8 cellular contexts compared by ENCODE assay signal in the genomic region with DNA sequence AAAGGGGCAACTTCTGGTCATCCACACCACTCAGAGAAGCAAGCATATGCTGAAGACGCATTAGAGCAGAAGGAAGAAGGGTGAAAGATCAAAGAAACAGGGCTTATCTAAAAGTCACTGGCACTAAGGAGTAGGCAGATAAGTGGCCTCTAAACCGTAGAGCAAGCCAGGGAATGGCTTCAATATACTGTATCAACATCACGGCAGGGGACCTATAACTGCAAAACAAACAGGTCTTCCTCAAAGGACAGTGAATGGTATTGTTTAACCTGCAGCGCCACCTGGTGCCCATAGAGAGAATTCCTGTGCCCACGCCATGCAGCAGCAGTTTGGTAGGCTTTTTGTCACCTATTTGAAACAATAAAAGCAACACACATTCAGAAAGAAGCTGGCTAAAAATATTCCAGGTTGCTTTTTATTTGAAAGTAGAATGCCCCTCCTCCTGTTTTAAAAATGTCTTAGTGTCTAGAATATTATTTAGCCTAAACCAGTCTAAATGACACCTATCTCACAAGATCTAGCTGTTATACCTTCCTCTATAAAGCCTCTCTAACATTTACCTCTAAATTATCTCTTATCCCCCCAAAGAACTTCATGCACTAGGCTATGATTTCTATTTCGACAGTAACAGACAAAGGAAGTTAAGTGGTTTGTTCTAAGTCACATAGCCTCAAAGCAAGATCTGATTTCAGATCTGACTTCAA. TPM values are rescaled to one million over a fixed set of nuclear protein-coding genes. Genes with fewer than 3 reads are reported as not detected.
DNase-seq lines count a peak whose midpoint lies in the region; ATAC-seq and TF ChIP-seq lines count a peak whose summit lies in the region.

No MANE protein-coding gene starts in this region.

- ATAC-seq in GM21381 (IDR thresholded peaks at IDR 0.05; ENCODE audit: unreplicated experiment): peak; percentile 93

- H4K20me1 ChIP-seq in fibroblast of lung (ENCODE audit: control insufficient read depth, extremely low read depth, insufficient read depth, low read length): no peaks in the 10 kb centered on the region

- no peaks in the 10 kb centered on the region for H3K9me3 ChIP-seq in fibroblast of lung (ENCODE audit: control insufficient read depth, insufficient read depth, low read depth, low read length)

- H3K4me1 ChIP-seq in fibroblast of lung (ENCODE audit: control insufficient read depth, extremely low read depth, insufficient read depth, low read length): peaks cover 20% of the 10 kb centered on the region

- in situ Hi-C loops in Caki2 (cut with HindIII; ENCODE audit: low pct_unique_long_range_greater_than_20kb, low sequenced_read_pairs): no loop called here

- H3K27ac Mint-ChIP-seq in activated T-cell treated with anti-CD3 and anti-CD28 coated beads, Interleukin-2, amount 50 U/mL, for 24 hours: peak overlapping the region; percentile 60
- H3K27ac Mint-ChIP-seq in nephron: peak overlapping the region in 2 of 3 experiments; percentile 31 to 42

- H3K4me2 ChIP-seq in fibroblast of lung (ENCODE audit: extremely low read depth, insufficient read depth, low read length): no peak overlapping the region

- TF ChIP-seq CTCF in fibroblast of lung (conservative IDR thresholded peaks at IDR 0.05 in 1 of 2, IDR thresholded peaks at IDR 0.05 in 1 of 2; ENCODE audit: low read depth in 1 of 2, low read length in 2 of 2) (peak; percentile 83 to 90), nephron (IDR thresholded peaks at IDR 0.05; ENCODE audit: unreplicated experiment in 3 of 3) (peak; percentile 88 to 94 (median 90))

- H3K27me3 Mint-ChIP-seq in activated T-cell treated with anti-CD3 and anti-CD28 coated beads, Interleukin-2, amount 50 U/mL, for 24 hours: no peaks in the 10 kb centered on the region
- no peaks in the 10 kb centered on the region for H3K27me3 Mint-ChIP-seq in nephron (ENCODE audit: low read depth)

- H3K36me3 ChIP-seq in fibroblast of lung (ENCODE audit: control insufficient read depth, insufficient read depth, low read length): peaks cover 7% of the 10 kb centered on the region

- H3K9me3 Mint-ChIP-seq in activated T-cell treated with anti-CD3 and anti-CD28 coated beads, Interleukin-2, amount 50 U/mL, for 24 hours: no peaks in the 10 kb centered on the region
- H3K9me3 Mint-ChIP-seq in nephron: no peaks in the 10 kb centered on the region

- H2AFZ ChIP-seq in fibroblast of lung (ENCODE audit: low read length): no peak overlapping the region

- no peaks in the 10 kb centered on the region for H3K79me2 ChIP-seq in fibroblast of lung (ENCODE audit: control insufficient read depth, insufficient read depth, low read length)

- H3K4me3 ChIP-seq in fibroblast of lung (replicated peaks in 1 of 4; ENCODE audit: control extremely low read depth in 1 of 4, insufficient read depth in 1 of 4, low read depth in 3 of 4, low read length in 4 of 4): no peak overlapping the region

- H3K27ac ChIP-seq in fibroblast of lung (ENCODE audit: insufficient read depth, low read length) (no peak overlapping the region), temporal lobe (ENCODE audit: low read depth, low read length) (peak overlapping the region; percentile 53)

- DNase-seq in Caki2 (ENCODE audit: low read depth) (peak; percentile 14), HUDEP-2 (lab: John Stamatoyannopoulos, UW; ENCODE audit: unreplicated experiment in 76 of 76) (peak in 68 of 76 experiments; percentile 1 to 67 (median 30)), OCI-M1 (lab: John Stamatoyannopoulos, UW) (peak; percentile 88), fibroblast of lung (ENCODE audit: low read depth in 2 of 2) (peak; percentile 61 to 83)
- peak; percentile 61 for DNase-seq in activated T-cell treated with anti-CD3 and anti-CD28 coated beads, Interleukin-2, amount 50 U/mL, for 24 hours

- H3K4me3 Mint-ChIP-seq in activated T-cell treated with anti-CD3 and anti-CD28 coated beads, Interleukin-2, amount 50 U/mL, for 24 hours: no peak overlapping the region
- H3K4me3 Mint-ChIP-seq in nephron: no peak overlapping the region

- H3K9ac ChIP-seq in fibroblast of lung (ENCODE audit: insufficient read depth, low read length): no peak overlapping the region

- H3K4me1 Mint-ChIP-seq in activated T-cell treated with anti-CD3 and anti-CD28 coated beads, Interleukin-2, amount 50 U/mL, for 24 hours (ENCODE audit: low read depth): peaks cover 8% of the 10 kb centered on the region
- peaks cover 23% of the 10 kb centered on the region for H3K4me1 Mint-ChIP-seq in nephron

- H3K27me3 ChIP-seq in fibroblast of lung (ENCODE audit: control insufficient read depth, insufficient read depth, low read length): no peaks in the 10 kb centered on the region

- H3K36me3 Mint-ChIP-seq in activated T-cell treated with anti-CD3 and anti-CD28 coated beads, Interleukin-2, amount 50 U/mL, for 24 hours (ENCODE audit: low read depth): peaks cover 75% of the 10 kb centered on the region
- peaks cover 47% of the 10 kb centered on the region for H3K36me3 Mint-ChIP-seq in nephron (ENCODE audit: low read depth)

RNA-seq across cellular contexts. Expression of gene SNX19, which starts 21.8 kb away (rescaled TPM):
- 3.6 and 4.5 TPM in 2 replicates for total RNA-seq in Caki2 (2014; rRNA removed; shearing (Covaris generic); ENCODE audit: low replicate concordance)
- total RNA-seq in fibroblast of lung (70.6 and 91.7 TPM in 2 replicates), temporal lobe (44.3 TPM)
- 58.9 and 76.6 TPM in 2 replicates for polyA plus RNA-seq in fibroblast of lung
- polyA plus RNA-seq in fibroblast of lung (2012): 32.4 and 58.1 TPM in 2 replicates
- 222 and 271 TPM in 2 replicates for polyA minus RNA-seq in fibroblast of lung (ENCODE audit: low replicate concordance)

Comparison
In these comparisons a context has a peak if more than half of its experiments do, and no peak if none do; other contexts are left out.
1. DNase-seq: peak in every context shown above with its lines; median percentile 88 in OCI-M1; 72 in fibroblast of lung; 61 in activated T-cell treated with anti-CD3 and anti-CD28 coated beads, Interleukin-2, amount 50 U/mL, for 24 hours; 30 in HUDEP-2; 14 in Caki2.